ENCODE assay signal across 13 cellular contexts in genomic region chr1:214107322-214108096, GRCh38.
DNase-seq lines count a peak whose midpoint lies in the region; TF ChIP-seq lines count a peak whose summit lies in the region.
"Had no signal": no experiment of that assay in that cellular context is flagged by ENCODE, and none has a peak within 500 bp of the region (broad histone marks: within the 10 kb centered on the region; RNA-seq: fewer than 3 reads in every experiment).

No MANE protein-coding gene starts in this region.

- TF ChIP-seq CTCF in fibroblast of pulmonary artery (IDR thresholded peaks at IDR 0.05; ENCODE audit: low read length, missing control alignments) = no peak
- no peak for TF ChIP-seq CTCF in neural crest cell (conservative IDR thresholded peaks at IDR 0.05)

- peak overlapping the region; percentile 81 for H3K27ac Mint-ChIP-seq in neural crest cell (ENCODE audit: unreplicated experiment)
- no peak overlapping the region for H3K27ac Mint-ChIP-seq in CD4-positive, alpha-beta memory T cell
- H3K27ac Mint-ChIP-seq: activated CD4-positive, alpha-beta memory T cell treated with anti-CD3 and anti-CD28 coated beads for 36 hours; activated naive CD4-positive, alpha-beta T cell treated with anti-CD3 and anti-CD28 coated beads, Interleukin-2, amount 50 U/mL, for 72 hours; immature natural killer cell had no signal

- peaks cover 8% of the 10 kb centered on the region for H3K4me1 Mint-ChIP-seq in neural crest cell
- no peaks in the 10 kb centered on the region for H3K4me1 Mint-ChIP-seq in CD4-positive, alpha-beta memory T cell
- H3K4me1 Mint-ChIP-seq: immature natural killer cell had no signal

- no peak overlapping the region for H3K4me3 Mint-ChIP-seq in neural crest cell
- no peak overlapping the region for H3K4me3 Mint-ChIP-seq in CD4-positive, alpha-beta memory T cell
- H3K4me3 Mint-ChIP-seq: activated CD4-positive, alpha-beta memory T cell treated with anti-CD3 and anti-CD28 coated beads for 36 hours; immature natural killer cell had no signal

- H3K9me3 Mint-ChIP-seq in neural crest cell = peaks cover 8% of the 10 kb centered on the region
- H3K9me3 Mint-ChIP-seq in CD4-positive, alpha-beta memory T cell = peaks cover 0 to 7% (median 0%) of the 10 kb centered on the region in 8 donors

- intact Hi-C loops in CD4-positive, alpha-beta memory T cell (cut with micrococcal nuclease) = no loop called here

- H3K27ac ChIP-seq in ACC112 (ENCODE audit: low read depth, low read length) = no peak overlapping the region
- H3K27ac ChIP-seq in CD4-positive, alpha-beta memory T cell (ENCODE audit: low read depth, low read length) = no peak overlapping the region

- peaks cover 11% of the 10 kb centered on the region for H3K4me1 ChIP-seq in ACC112 (ENCODE audit: control insufficient read depth, insufficient read depth, low read length, unreplicated experiment)
- H3K4me1 ChIP-seq in CD4-positive, alpha-beta memory T cell (ENCODE audit: insufficient read depth, low read length) = no peaks in the 10 kb centered on the region

- POLR2A ChIA-PET in CD4-positive, alpha-beta memory T cell (lab: Charles Lee; ENCODE audit: partially characterized antibody) = interaction anchor here (0.5 kb wide), 1 partner anchor 229 kb away, joined by 3 read pairs; no protein-coding TSS in a partner anchor

- no peaks in the 10 kb centered on the region for H3K27me3 ChIP-seq in ACC112 (ENCODE audit: insufficient read depth, low read length)
- H3K27me3 ChIP-seq in CD4-positive, alpha-beta memory T cell (ENCODE audit: insufficient read depth, low read length) = no peaks in the 10 kb centered on the region

- no peaks in the 10 kb centered on the region for H3K27me3 Mint-ChIP-seq in neural crest cell (ENCODE audit: low read depth)
- peaks cover 4 to 6% of the 10 kb centered on the region in 2 donors for H3K27me3 Mint-ChIP-seq in CD4-positive, alpha-beta memory T cell

- no peaks in the 10 kb centered on the region for H3K36me3 Mint-ChIP-seq in neural crest cell (ENCODE audit: low read depth)
- no peaks in the 10 kb centered on the region for H3K36me3 Mint-ChIP-seq in CD4-positive, alpha-beta memory T cell
- H3K36me3 Mint-ChIP-seq: activated CD4-positive, alpha-beta memory T cell treated with anti-CD3 and anti-CD28 coated beads for 36 hours; immature natural killer cell had no signal

- DNase-seq in RPMI7951 (ENCODE audit: low read depth) (peak; percentile 45), fibroblast of pulmonary artery (ENCODE audit: low read depth) (peak; percentile 26), neural crest cell (ENCODE audit: low read depth, low spot score) (no peak), inferior parietal cortex (ENCODE audit: extremely low spot score) (no peak), NOMO-1 treated with dmso at 0.1 percent for 144 hours (lab: John Stamatoyannopoulos, UW; ENCODE audit: unreplicated experiment) (no peak), NCI-H446 treated with DMSO at 0.1 percent for 48 hours (lab: John Stamatoyannopoulos, UW) (no peak)
- no peak for DNase-seq in CD4-positive, alpha-beta memory T cell
- DNase-seq: activated CD4-positive, alpha-beta memory T cell treated with anti-CD3 and anti-CD28 coated beads for 36 hours; immature natural killer cell; MM.1S; NCI-H69 had no signal

- CTCF ChIA-PET in CD4-positive, alpha-beta memory T cell (lab: Charles Lee; ENCODE audit: partially characterized antibody) = no interaction called here

- H3K9me3 ChIP-seq in CD4-positive, alpha-beta memory T cell (ENCODE audit: control insufficient read depth in 1 of 2, low read length in 2 of 2) = no peaks in the 10 kb centered on the region

- no peaks in the 10 kb centered on the region for H3K79me2 ChIP-seq in ACC112 (ENCODE audit: control insufficient read depth, insufficient read depth, low read length, unreplicated experiment)

- H2AFZ ChIP-seq in ACC112 (ENCODE audit: low read length, unreplicated experiment) = peak overlapping the region; percentile 89

- H3K4me3 ChIP-seq in ACC112 (ENCODE audit: low read depth, low read length) (peak overlapping the region; percentile 63; the same call in 1 of the 2 replicates), fibroblast of pulmonary artery (replicated peaks; ENCODE audit: low read depth, low read length) (peak overlapping the region; percentile 46)
- no peak overlapping the region for H3K4me3 ChIP-seq in CD4-positive, alpha-beta memory T cell (ENCODE audit: low read length in 2 of 2)

- no peaks in the 10 kb centered on the region for H3K36me3 ChIP-seq in ACC112 (ENCODE audit: insufficient read depth, low read length)
- no peaks in the 10 kb centered on the region for H3K36me3 ChIP-seq in CD4-positive, alpha-beta memory T cell (ENCODE audit: insufficient read depth, low read length)

Comparison
In these comparisons a context has a peak if more than half of its experiments do, and no peak if none do; other contexts are left out.
1. H3K4me3 ChIP-seq: peak in ACC112 (single experiment) and fibroblast of pulmonary artery (single experiment); none in CD4-positive, alpha-beta memory T cell (0 of 2).
2. DNase-seq: peak in RPMI7951 (single experiment) and fibroblast of pulmonary artery (single experiment); none in neural crest cell (single experiment), inferior parietal cortex (single experiment), NOMO-1 treated with dmso at 0.1 percent for 144 hours (single experiment), CD4-positive, alpha-beta memory T cell (0 of 5) and NCI-H446 treated with DMSO at 0.1 percent for 48 hours (single experiment).